ENCODE assay signal across 11 cellular contexts in genomic region chr3:10321630-10322354, GRCh38. TPM values are rescaled to one million over a fixed set of nuclear protein-coding genes. Genes with fewer than 3 reads are reported as not detected.
A peak's percentile ranks its signal among the peaks of the same experiment; 100 is the strongest.
DNase-seq lines count a peak whose midpoint lies in the region; ATAC-seq and TF ChIP-seq lines count a peak whose summit lies in the region.
"Had no signal": no experiment of that assay in that cellular context is flagged by ENCODE, and none has a peak within 500 bp of the region (broad histone marks: within the 10 kb centered on the region; RNA-seq: fewer than 3 reads in every experiment).

No MANE protein-coding gene starts in this region.

- H3K9me3 ChIP-seq in CD8-positive, alpha-beta T cell (ENCODE audit: low read length) = no peaks in the 10 kb centered on the region
- H3K9me3 ChIP-seq in OCI-LY7 (ENCODE audit: low read length) = no peaks in the 10 kb centered on the region
- H3K9me3 ChIP-seq in ovary = no peaks in the 10 kb centered on the region

- H3K9me3 Mint-ChIP-seq in CD8-positive, alpha-beta T cell = no peaks in the 10 kb centered on the region
- H3K9me3 Mint-ChIP-seq in dendritic cell treated with granulocyte-macrophage colony-stimulating factor and Interleukin-4, amounts not matched to agents 40 ng/mL and 50 ng/mL, for 4 days = no peaks in the 10 kb centered on the region

- no peak for TF ChIP-seq EP300 in ovary (IDR thresholded peaks at IDR 0.05)

- no peak overlapping the region for H2AFZ ChIP-seq in OCI-LY7 (ENCODE audit: low read length)

- no TSS peak for BruUV-seq in OCI-LY7 (replicated peaks; lab: Mats Ljungman, UMichigan)

- H3K4me2 ChIP-seq in OCI-LY7 (ENCODE audit: low read length) = peak overlapping the region; percentile 48; the same call in 1 of the 2 replicates

- H3K79me2 ChIP-seq in OCI-LY7 (ENCODE audit: insufficient read depth, low read depth, low read length) = peaks cover 24% of the 10 kb centered on the region

- intact Hi-C loops in CD8-positive, alpha-beta T cell (cut with DNase I, micrococcal nuclease) = loop anchor here (1.0 to 5.0 kb wide), 15 partner anchors 73 to 1359 kb away; partner anchors contain the start of genes ARPC4 (in 2 of the 2), ATG7 (in 2 of the 2), EMC3 (in 2 of the 2) and TADA3 (in 2 of the 2)
- intact Hi-C loops in OCI-LY7 (cut with micrococcal nuclease; ENCODE audit: unreplicated experiment) (loop anchor here (2.0 to 5.0 kb wide), 4 partner anchors 73 to 479 kb away; partner anchors contain the start of genes BRK1, CRELD1, RPUSD3 and TATDN2), ovary (cut with DNase I) (no loop called here)
- intact Hi-C loops in dendritic cell treated with granulocyte-macrophage colony-stimulating factor and Interleukin-4, amounts not matched to agents 40 ng/mL and 50 ng/mL, for 4 days (cut with micrococcal nuclease) = no loop called here

- TF ChIP-seq CTCF in CD8-positive, alpha-beta T cell (IDR thresholded peaks at IDR 0.05) = no peak
- TF ChIP-seq CTCF in OCI-LY7 (conservative IDR thresholded peaks at IDR 0.05; ENCODE audit: low read length) (no peak), ovary (IDR thresholded peaks at IDR 0.05) (no peak)

- peaks cover 6% of the 10 kb centered on the region; the same call in 1 of the 2 replicates for H4K20me1 ChIP-seq in OCI-LY7 (ENCODE audit: insufficient read depth, low read length)

- no peak for TF ChIP-seq POLR2A in ovary (IDR thresholded peaks at IDR 0.05)

- no peak for ATAC-seq in CD8-positive, alpha-beta T cell
- no peak for ATAC-seq in HG02852 (IDR thresholded peaks at IDR 0.05; ENCODE audit: unreplicated experiment)

- H3K4me3 Mint-ChIP-seq in CD8-positive, alpha-beta T cell = peak overlapping the region; percentile 91
- no peak overlapping the region for H3K4me3 Mint-ChIP-seq in dendritic cell treated with granulocyte-macrophage colony-stimulating factor and Interleukin-4, amounts not matched to agents 40 ng/mL and 50 ng/mL, for 4 days

- no peak overlapping the region for H3K4me3 ChIP-seq in CD8-positive, alpha-beta T cell (ENCODE audit: low read depth, low read length)
- H3K4me3 ChIP-seq in OCI-LY7 (ENCODE audit: low read depth, low read length, poor library complexity, severe bottlenecking) (no peak overlapping the region), ovary (peak overlapping the region; percentile 99), H7 (ENCODE audit: insufficient read depth, low read depth, low read length) (no peak overlapping the region)

- 90 to 94% (median 93%) methylated on average over 8 of the region's 8 CpGs for WGBS in ovary, 3 donors

- H3K4me1 ChIP-seq in CD8-positive, alpha-beta T cell (ENCODE audit: insufficient read depth, low read length) = peaks cover 16% of the 10 kb centered on the region
- H3K4me1 ChIP-seq in OCI-LY7 (ENCODE audit: insufficient read depth, low read length, poor library complexity, severe bottlenecking) = peaks cover 20% of the 10 kb centered on the region
- H3K4me1 ChIP-seq in ovary (ENCODE audit: insufficient read depth) = no peaks in the 10 kb centered on the region

- CTCF ChIA-PET in CD8-positive, alpha-beta T cell (lab: Charles Lee) = interaction anchor here (0.5 to 2.1 kb wide), 3 partner anchors 10 to 416 kb away, joined by 3 to 7 read pairs (median 4); no protein-coding TSS in a partner anchor
- CTCF ChIA-PET in OCI-LY7 (lab: Charles Lee; ENCODE audit: unreplicated experiment) = interaction anchor here (0.6 kb wide), 1 partner anchor 480 kb away, joined by 3 read pairs; no protein-coding TSS in a partner anchor

- H3K36me3 ChIP-seq in CD8-positive, alpha-beta T cell (ENCODE audit: insufficient read depth, low read length) = peaks cover 10% of the 10 kb centered on the region
- H3K36me3 ChIP-seq in OCI-LY7 (ENCODE audit: insufficient read depth, low read length) (peaks cover 27% of the 10 kb centered on the region; the same call in 1 of the 2 replicates), ovary (no peaks in the 10 kb centered on the region), H7 (replicated peaks; ENCODE audit: control insufficient read depth, insufficient read depth, low read length) (peaks cover 18% of the 10 kb centered on the region)

- H3K27ac Mint-ChIP-seq in CD8-positive, alpha-beta T cell = peak overlapping the region; percentile 37
- H3K27ac Mint-ChIP-seq in dendritic cell treated with granulocyte-macrophage colony-stimulating factor and Interleukin-4, amounts not matched to agents 40 ng/mL and 50 ng/mL, for 4 days = peak overlapping the region; percentile 92

- peaks cover 2% of the 10 kb centered on the region for H3K27me3 Mint-ChIP-seq in CD8-positive, alpha-beta T cell (ENCODE audit: low read depth)
- peaks cover 15% of the 10 kb centered on the region for H3K27me3 Mint-ChIP-seq in dendritic cell treated with granulocyte-macrophage colony-stimulating factor and Interleukin-4, amounts not matched to agents 40 ng/mL and 50 ng/mL, for 4 days

- peaks cover 25% of the 10 kb centered on the region for H3K36me3 Mint-ChIP-seq in CD8-positive, alpha-beta T cell
- peaks cover 34% of the 10 kb centered on the region for H3K36me3 Mint-ChIP-seq in dendritic cell treated with granulocyte-macrophage colony-stimulating factor and Interleukin-4, amounts not matched to agents 40 ng/mL and 50 ng/mL, for 4 days (ENCODE audit: low read depth)

- DNase-seq in CD8-positive, alpha-beta T cell = no peak
- DNase-seq in OCI-LY7 (ENCODE audit: low spot score) (no peak), ovary (no peak), H7 (no peak), HK-2 (ENCODE audit: unreplicated experiment) (no peak), HuH-7.5 (ENCODE audit: low spot score) (no peak)

- no peaks in the 10 kb centered on the region for H3K27me3 ChIP-seq in CD8-positive, alpha-beta T cell (ENCODE audit: insufficient read depth, low read length)
- H3K27me3 ChIP-seq in ovary (no peaks in the 10 kb centered on the region), H7 (ENCODE audit: control insufficient read depth, insufficient read depth, low read length) (no peaks in the 10 kb centered on the region)

- peaks cover 29% of the 10 kb centered on the region for H3K4me1 Mint-ChIP-seq in CD8-positive, alpha-beta T cell (ENCODE audit: low read depth)
- H3K4me1 Mint-ChIP-seq in dendritic cell treated with granulocyte-macrophage colony-stimulating factor and Interleukin-4, amounts not matched to agents 40 ng/mL and 50 ng/mL, for 4 days (ENCODE audit: low read depth) = peaks cover 22% of the 10 kb centered on the region

- POLR2A ChIA-PET in CD8-positive, alpha-beta T cell (lab: Charles Lee) = interaction anchor here (1.0 to 1.5 kb wide), 7 partner anchors 9 to 959 kb away, joined by 3 to 9 read pairs (median 5); partner anchors contain the start of genes ARPC4, CRELD1, MTMR14 and TADA3
- POLR2A ChIA-PET in OCI-LY7 (lab: Charles Lee) = interaction anchor here (0.6 to 1.3 kb wide), 8 partner anchors 9 to 528 kb away, joined by 3 to 7 read pairs (median 4); partner anchors contain the start of gene CRELD1

- H3K9me2 ChIP-seq in OCI-LY7 (ENCODE audit: insufficient read depth, low read length) = no peaks in the 10 kb centered on the region

- no peak overlapping the region for H3K27ac ChIP-seq in CD8-positive, alpha-beta T cell (ENCODE audit: low read depth, low read length)
- H3K27ac ChIP-seq in OCI-LY7 (ENCODE audit: low read depth, low read length, poor library complexity, severe bottlenecking) = no peak overlapping the region
- peak overlapping the region in 1 of 2 donors; percentile 80 for H3K27ac ChIP-seq in ovary

RNA-seq across cellular contexts. Expression of gene SEC13, which starts 0.9 kb away (rescaled TPM):
- total RNA-seq in CD8-positive, alpha-beta T cell = 10 to 100 TPM; 92.0 to 92.2 TPM
- 131 and 132 TPM in 2 replicates for total RNA-seq in OCI-LY7 (2014; rRNA removed; shearing (Covaris generic))
- total RNA-seq in OCI-LY7 (2022) (104 and 111 TPM in 2 replicates), ovary (10 to 100 TPM; 48.8 to 93.6 (median 74.5) TPM)
- 10 to 100 TPM; 47.6 to 75.5 TPM for polyA plus RNA-seq in ovary
- total RNA-seq in H7 (2014; rRNA removed; shearing (Covaris generic)) = 193 and 204 TPM in 2 replicates

RNA-seq across cellular contexts. Expression of gene GHRL, which starts 29.0 kb away (rescaled TPM):
- under 1 TPM in 1 of 2 experiments, not detected in 1; 0.92 TPM for total RNA-seq in CD8-positive, alpha-beta T cell
- 0.32 TPM in 1 of 2 replicates, not detected in the other for total RNA-seq in OCI-LY7 (2014; rRNA removed; shearing (Covaris generic))
- 0.42 and 0.77 TPM in 2 replicates for total RNA-seq in OCI-LY7 (2022)
- total RNA-seq in ovary = 1 to 10 TPM in 5 of 7 donors, under 1 TPM in 2; 0.24 to 2.4 (median 1.7) TPM
- polyA plus RNA-seq in ovary = under 1 TPM; 0.23 to 0.34 TPM
- total RNA-seq in H7 (2014; rRNA removed; shearing (Covaris generic)) = not detected in 2 replicates
- total RNA-seq: Daoy, frontal cortex, urinary bladder had no signal

Comparison
In these comparisons a context has a peak if more than half of its experiments do, and no peak if none do; other contexts are left out.
1. intact Hi-C loops: an anchor here in CD8-positive, alpha-beta T cell (1.0 to 5.0 kb wide) and OCI-LY7 (2.0 to 5.0 kb wide); none called in dendritic cell treated with granulocyte-macrophage colony-stimulating factor and Interleukin-4, amounts not matched to agents 40 ng/mL and 50 ng/mL, for 4 days and ovary.